8 cellular contexts compared by ENCODE assay signal in the genomic region with DNA sequence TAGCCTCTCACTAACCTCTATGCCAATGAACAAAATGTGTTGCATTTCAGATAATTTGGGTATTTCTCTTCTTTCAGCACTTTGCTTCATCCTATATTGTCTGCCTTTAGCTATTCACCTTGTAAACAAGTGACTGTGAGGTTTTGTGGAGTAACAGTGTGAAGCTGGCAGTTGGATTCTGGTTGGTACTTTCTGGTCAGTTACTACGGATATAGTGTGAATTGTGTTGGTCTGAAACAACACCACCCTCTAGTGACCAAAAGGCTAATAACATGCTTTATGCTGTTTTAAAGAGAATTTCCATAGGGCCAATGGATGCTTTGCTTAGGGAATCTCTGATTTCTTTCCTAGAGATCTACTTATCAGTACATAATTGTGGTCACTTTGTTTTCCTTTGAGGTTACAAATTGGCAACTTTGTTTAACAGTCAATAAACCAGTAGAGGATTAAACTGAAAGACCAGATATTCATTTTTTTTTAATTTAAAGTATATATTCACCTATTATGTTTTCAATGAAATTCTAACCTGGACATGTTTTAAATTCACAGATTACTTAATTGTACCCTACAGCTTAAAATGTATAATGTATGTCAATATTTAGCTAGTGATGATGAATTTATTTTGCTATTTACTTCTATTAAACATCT. TPM values are rescaled to one million over a fixed set of nuclear protein-coding genes. Genes with fewer than 3 reads are reported as not detected.
A peak's percentile ranks its signal among the peaks of the same experiment; 100 is the strongest.
DNase-seq lines count a peak whose midpoint lies in the region; ATAC-seq and TF ChIP-seq lines count a peak whose summit lies in the region.

No MANE protein-coding gene starts in this region.

- no peaks in the 10 kb centered on the region for H3K9me3 Mint-ChIP-seq in activated naive CD4-positive, alpha-beta T cell treated with anti-CD3 and anti-CD28 coated beads, Interleukin-2, amount 50 U/mL, for 72 hours

- peak; percentile 47 to 48 for ATAC-seq in activated naive CD4-positive, alpha-beta T cell treated with anti-CD3 and anti-CD28 coated beads, Interleukin-2, amount 50 U/mL, for 72 hours
- ATAC-seq in HCT116 (peak; percentile 80), lower lobe of right lung (peak; percentile 64 to 66)

- H3K27me3 ChIP-seq in HCT116 (ENCODE audit: insufficient read depth, low read length), result no peaks in the 10 kb centered on the region
- H3K27me3 ChIP-seq in lower lobe of right lung (ENCODE audit: low read depth), result peaks cover 27% of the 10 kb centered on the region
- no peaks in the 10 kb centered on the region for H3K27me3 ChIP-seq in uterus

- no peak overlapping the region for H2AFZ ChIP-seq in HCT116 (ENCODE audit: low read depth, low read length, poor library complexity, severe bottlenecking)

- no peaks in the 10 kb centered on the region for H3K9me2 ChIP-seq in HCT116 (ENCODE audit: insufficient read depth)

- TF ChIP-seq POLR2A in HCT116 (IDR thresholded peaks at IDR 0.05; ENCODE audit: borderline replicate concordance, extremely low read depth, insufficient read depth, insufficient read length), result no peak
- TF ChIP-seq POLR2A in uterus (IDR thresholded peaks at IDR 0.05), result no peak

- H3K9me3 ChIP-seq in HCT116 (ENCODE audit: control insufficient read depth in 1 of 2, insufficient read depth in 1 of 2, low read depth in 1 of 2, low read length in 2 of 2) (no peaks in the 10 kb centered on the region), lower lobe of right lung (no peaks in the 10 kb centered on the region), uterus (no peaks in the 10 kb centered on the region)

- no TSS peak for BruUV-seq in HCT116 (replicated peaks; lab: Mats Ljungman, UMichigan)

- H3K9ac ChIP-seq in HCT116 (ENCODE audit: low read length), result no peak overlapping the region

- no peak overlapping the region for H3K27ac Mint-ChIP-seq in activated naive CD4-positive, alpha-beta T cell treated with anti-CD3 and anti-CD28 coated beads, Interleukin-2, amount 50 U/mL, for 72 hours

- RAD21 ChIA-PET in HCT116 (lab: Charles Lee; ENCODE audit: low non-redundant PET in 1 of 2, low total read pairs in 2 of 2, uncharacterized antibody in 2 of 2, unreplicated experiment in 2 of 2), result no interaction called here

- no peaks in the 10 kb centered on the region for H4K20me1 ChIP-seq in HCT116 (ENCODE audit: insufficient read depth)

- no peaks in the 10 kb centered on the region for H3K4me1 ChIP-seq in HCT116 (ENCODE audit: control insufficient read depth in 1 of 2, insufficient read depth in 2 of 2, low read length in 2 of 2)
- peaks cover 19% of the 10 kb centered on the region for H3K4me1 ChIP-seq in lower lobe of right lung
- H3K4me1 ChIP-seq in uterus, result no peaks in the 10 kb centered on the region

- peak; percentile 49 to 72 (median 61); a peak in 5 of 6 replicates for TF ChIP-seq CTCF in HCT116 (IDR thresholded peaks at IDR 0.05 in 2 of 3, conservative IDR thresholded peaks at IDR 0.05 in 1 of 3; ENCODE audit: borderline replicate concordance in 1 of 3, insufficient read depth in 1 of 3, low read depth in 2 of 3, low read length in 2 of 3)
- peak; percentile 81 for TF ChIP-seq CTCF in LNCaP clone FGC (IDR thresholded peaks at IDR 0.05; ENCODE audit: control insufficient read depth, extremely low read depth, insufficient read depth)
- peak; percentile 71 for TF ChIP-seq CTCF in lower lobe of right lung (IDR thresholded peaks at IDR 0.05)
- peak; percentile 72 to 86 (median 78) for TF ChIP-seq CTCF in uterus (IDR thresholded peaks at IDR 0.05)

- H3K27ac ChIP-seq in HCT116 (ENCODE audit: low read depth, low read length), result no peak overlapping the region
- H3K27ac ChIP-seq in lower lobe of right lung, result no peak overlapping the region
- H3K27ac ChIP-seq in uterus, result no peak overlapping the region

- peak in 1 of 2 donors; percentile 35 for DNase-seq in activated naive CD4-positive, alpha-beta T cell treated with anti-CD3 and anti-CD28 coated beads, Interleukin-2, amount 50 U/mL, for 72 hours (ENCODE audit: low spot score in 2 of 2)
- DNase-seq in activated naive CD4-positive, alpha-beta T cell treated with anti-CD3 and anti-CD28 coated beads, Interleukin-2, amount 50 U/mL, for 16 hours, result no peak
- DNase-seq in HCT116 (ENCODE audit: low read depth, low spot score) (peak; percentile 61), LNCaP clone FGC (ENCODE audit: low read depth) (peak; percentile 48), OCI-M2 (lab: John Stamatoyannopoulos, UW; ENCODE audit: unreplicated experiment) (peak; percentile 43), dedifferentiated amniotic fluid mesenchymal stem cell (ENCODE audit: extremely low spot score) (peak; percentile 75), lower lobe of right lung (no peak), uterus (peak in 1 of 2 donors; percentile 29)

- H3K4me3 ChIP-seq in HCT116 (replicated peaks in 1 of 2; ENCODE audit: low read depth in 1 of 2, low read length in 2 of 2) (no peak overlapping the region), LNCaP clone FGC (ENCODE audit: low read depth, low read length) (no peak overlapping the region), lower lobe of right lung (no peak overlapping the region), uterus (no peak overlapping the region)

- no peaks in the 10 kb centered on the region for H3K79me2 ChIP-seq in HCT116 (ENCODE audit: insufficient read depth, low read length)

- POLR2A ChIA-PET in HCT116 (lab: Charles Lee), result no interaction called here

- CTCF ChIA-PET in HCT116 (lab: Charles Lee), result interaction anchor here (0.6 to 1.0 kb wide), 2 partner anchors 364 to 521 kb away, joined by 4 to 5 read pairs; no protein-coding TSS in a partner anchor

- H3K36me3 ChIP-seq in HCT116 (ENCODE audit: control insufficient read depth in 1 of 2, insufficient read depth in 2 of 2, low read length in 2 of 2) (no peaks in the 10 kb centered on the region), lower lobe of right lung (no peaks in the 10 kb centered on the region), uterus (no peaks in the 10 kb centered on the region)

- TF ChIP-seq RAD21 in HCT116 (IDR thresholded peaks at IDR 0.05; ENCODE audit: low read depth), result peak; percentile 83

- no peak overlapping the region for H3K4me2 ChIP-seq in HCT116 (ENCODE audit: low read length)

- peaks cover 0 to 12% of the 10 kb centered on the region in 2 donors for H3K36me3 Mint-ChIP-seq in activated naive CD4-positive, alpha-beta T cell treated with anti-CD3 and anti-CD28 coated beads, Interleukin-2, amount 50 U/mL, for 72 hours

- intact Hi-C loops in HCT116 (cut with micrococcal nuclease) (loop anchor here (1.0 to 10.0 kb wide), 3 partner anchors 365 to 915 kb away; no protein-coding TSS in a partner anchor), lower lobe of right lung (cut with DNase I) (loop anchor here (5.0 kb wide), 1 partner anchor 363 kb away; no protein-coding TSS in a partner anchor), uterus (cut with DNase I; ENCODE audit: low total_unique reads) (loop anchor here (10.0 kb wide), 2 partner anchors 365 to 615 kb away; no protein-coding TSS in a partner anchor)

TF ChIP-seq in HCT116, 20 proteins besides CTCF, POLR2A, EP300 and RAD21 (continues in another document):
- TF ChIP-seq, protein P1, sequence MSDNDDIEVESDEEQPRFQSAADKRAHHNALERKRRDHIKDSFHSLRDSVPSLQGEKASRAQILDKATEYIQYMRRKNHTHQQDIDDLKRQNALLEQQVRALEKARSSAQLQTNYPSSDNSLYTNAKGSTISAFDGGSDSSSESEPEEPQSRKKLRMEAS (IDR thresholded peaks at IDR 0.05), result no peak
- no peak for TF ChIP-seq EGR1 (IDR thresholded peaks at IDR 0.05; ENCODE audit: low read depth)
- TF ChIP-seq TCF7L2 (IDR thresholded peaks at IDR 0.05; ENCODE audit: borderline replicate concordance, extremely low read depth, insufficient read depth, insufficient read length), result no peak
- TF ChIP-seq POLR2AphosphoS5 (IDR thresholded peaks at IDR 0.05; ENCODE audit: low read depth, low read length), result no peak
- no peak for TF ChIP-seq SP1 (IDR thresholded peaks at IDR 0.05; ENCODE audit: low read depth)
- no peak for TF ChIP-seq YY1 (IDR thresholded peaks at IDR 0.05; ENCODE audit: extremely low read depth, insufficient replicate concordance, low read depth, low read length)
- TF ChIP-seq CBX3 (IDR thresholded peaks at IDR 0.05; ENCODE audit: low read depth), result no peak
- TF ChIP-seq ELF1 (IDR thresholded peaks at IDR 0.05; ENCODE audit: borderline replicate concordance, low read depth), result no peak
- TF ChIP-seq SRF (IDR thresholded peaks at IDR 0.05; ENCODE audit: low read depth), result no peak
- TF ChIP-seq, protein P2, sequence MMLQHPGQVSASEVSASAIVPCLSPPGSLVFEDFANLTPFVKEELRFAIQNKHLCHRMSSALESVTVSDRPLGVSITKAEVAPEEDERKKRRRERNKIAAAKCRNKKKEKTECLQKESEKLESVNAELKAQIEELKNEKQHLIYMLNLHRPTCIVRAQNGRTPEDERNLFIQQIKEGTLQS (IDR thresholded peaks at IDR 0.05), result no peak
- TF ChIP-seq ZNF274 (IDR thresholded peaks at IDR 0.05; ENCODE audit: low read depth, low read length), result no peak
- TF ChIP-seq SIN3A (IDR thresholded peaks at IDR 0.05; ENCODE audit: low read depth), result no peak
- no peak for TF ChIP-seq JUND (IDR thresholded peaks at IDR 0.05)
- TF ChIP-seq CEBPB (IDR thresholded peaks at IDR 0.05; ENCODE audit: low read depth), result no peak
- no peak for TF ChIP-seq EZH2phosphoT487 (IDR thresholded peaks at IDR 0.05; ENCODE audit: borderline replicate concordance)

RNA-seq across cellular contexts. Expression of a gene that starts 2.5 kb away (rescaled TPM):
- total RNA-seq in activated naive CD4-positive, alpha-beta T cell treated with anti-CD3 and anti-CD28 coated beads, Interleukin-2, amount 50 U/mL, for 72 hours, result under 1 TPM in 1 of 2 donors, not detected in 1; 0.18 TPM
- total RNA-seq in HCT116 (2021; ENCODE audit: unreplicated experiment) (0.05 TPM), lower lobe of right lung (1.9 TPM), uterus (100 to 1,000 TPM in 3 of 4 donors, 10 to 100 TPM in 1; 51.1 to 217 (median 119) TPM)
- not detected in 2 replicates for polyA plus RNA-seq in HCT116 (2012)

RNA-seq across cellular contexts. Expression of a gene that starts 30.8 kb away (rescaled TPM):
- 100 to 1,000 TPM; 103 to 120 TPM for total RNA-seq in activated naive CD4-positive, alpha-beta T cell treated with anti-CD3 and anti-CD28 coated beads, Interleukin-2, amount 50 U/mL, for 72 hours
- 67.9 TPM for total RNA-seq in HCT116 (2021; ENCODE audit: unreplicated experiment)
- polyA plus RNA-seq in HCT116 (2012), result 22.8 and 35.6 TPM in 2 replicates
- total RNA-seq in lower lobe of right lung, result 85.2 TPM
- 100 to 1,000 TPM in 2 of 4 donors, 10 to 100 TPM in 2; 29.5 to 178 (median 122) TPM for total RNA-seq in uterus

Comparison
In these comparisons a context has a peak if more than half of its experiments do, and no peak if none do; other contexts are left out.
1. DNase-seq: peak in HCT116 (single experiment), LNCaP clone FGC (single experiment), OCI-M2 (single experiment) and dedifferentiated amniotic fluid mesenchymal stem cell (single experiment); none in activated naive CD4-positive, alpha-beta T cell treated with anti-CD3 and anti-CD28 coated beads, Interleukin-2, amount 50 U/mL, for 16 hours (single experiment) and lower lobe of right lung (single experiment).
2. RNA of a gene that starts 2.5 kb away (total RNA-seq): 51.1 to 217 TPM in uterus; 1.9 TPM in lower lobe of right lung (single experiment), 0.18 TPM in activated naive CD4-positive, alpha-beta T cell treated with anti-CD3 and anti-CD28 coated beads, Interleukin-2, amount 50 U/mL, for 72 hours and 0.05 TPM in HCT116 (single experiment); every median in the first group is over 10 times any median in the second.
3. Peak in every context shown above with its lines, with median percentiles within 50 percentile points of each other: ATAC-seq and CTCF ChIP-seq.